In the genomic region with DNA sequence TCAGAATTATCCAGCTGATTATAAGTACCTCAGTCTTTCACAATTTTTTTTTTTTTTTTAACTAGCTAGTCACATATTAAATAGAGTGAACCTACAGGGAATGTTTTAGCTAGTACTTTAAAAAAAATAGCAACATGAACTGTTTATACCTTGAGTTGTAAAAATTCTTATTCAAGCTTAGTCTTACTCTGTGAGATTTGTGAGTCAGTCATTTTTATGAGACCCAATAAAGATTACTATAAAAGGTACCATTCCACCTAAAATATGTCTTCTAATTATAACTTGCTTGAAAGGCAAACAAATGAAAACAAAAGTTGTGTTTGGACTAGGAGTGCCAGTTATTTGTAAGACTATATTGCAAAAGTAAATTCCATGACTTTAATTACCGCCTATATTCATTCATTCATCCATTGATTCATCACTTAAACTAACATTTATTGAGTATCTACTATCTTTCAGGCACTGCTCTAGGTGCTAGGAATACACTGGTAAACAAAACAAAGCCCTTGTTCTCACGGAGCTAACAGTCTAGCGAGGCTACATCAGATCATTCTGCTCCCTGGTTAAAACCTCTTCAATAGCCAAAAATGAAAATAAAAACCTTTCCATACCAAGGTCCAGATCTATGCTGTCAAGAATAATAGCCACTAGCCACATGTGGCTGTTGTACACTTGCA, we compare ENCODE assay signal across 8 cellular contexts. TPM values are rescaled to one million over a fixed set of nuclear protein-coding genes. Genes with fewer than 3 reads are reported as not detected.
DNase-seq lines count a peak whose midpoint lies in the region; ATAC-seq and TF ChIP-seq lines count a peak whose summit lies in the region.
"Not testable (repeated sequence)": the region's sequence is repeated elsewhere in the genome, so short reads cannot be mapped to it uniquely, and the experiment has no call there.
"Had no signal": no experiment of that assay in that cellular context is flagged by ENCODE, and none has a peak within 500 bp of the region (broad histone marks: within the 10 kb centered on the region; RNA-seq: fewer than 3 reads in every experiment).

No MANE protein-coding gene starts in this region.

- H3K4me3 ChIP-seq in LNCaP clone FGC (ENCODE audit: low read depth, low read length); PC-3 (ENCODE audit: low read length); RWPE2 (ENCODE audit: severe bottlenecking); fibroblast of villous mesenchyme (ENCODE audit: low read depth, low read length); mucosa of descending colon: not testable (repeated sequence)

- H3K9ac ChIP-seq in PC-3 (ENCODE audit: low read length): not testable (repeated sequence)

- not testable (repeated sequence) for H3K9me3 ChIP-seq in PC-3 (ENCODE audit: low read length); RWPE2 (ENCODE audit: severe bottlenecking); mucosa of descending colon

- H3K79me2 ChIP-seq in PC-3 (ENCODE audit: low read length): not testable (repeated sequence)

- not testable (repeated sequence) for BruUV-seq in PC-3 (replicated peaks; lab: Mats Ljungman, UMichigan)

- not testable (repeated sequence) for H3F3A ChIP-seq in PC-3 (ENCODE audit: low read length, unreplicated experiment)

- POLR2A ChIA-PET in PC-3 (lab: Charles Lee; ENCODE audit: unreplicated experiment): not testable (repeated sequence)

- not testable (repeated sequence) for H4K20me1 ChIP-seq in PC-3 (ENCODE audit: low read length)

- not testable (repeated sequence) for H2AFZ ChIP-seq in PC-3 (ENCODE audit: low read length)

- not testable (repeated sequence) for H3K9me2 ChIP-seq in PC-3 (replicated peaks; ENCODE audit: low read length)

- H3K27me3 ChIP-seq in PC-3 (ENCODE audit: low read length); RWPE2 (ENCODE audit: insufficient read depth, poor library complexity, severe bottlenecking): not testable (repeated sequence)

- H3K4me2 ChIP-seq in PC-3 (ENCODE audit: low read length): not testable (repeated sequence)

- ATAC-seq in PC-3 (peak; percentile 92), RWPE2 (ENCODE audit: low read depth) (peak; percentile 44; the same call in 2 of the 3 replicates), mucosa of descending colon (peak; percentile 89)

- CTCF ChIA-PET in PC-3 (lab: Charles Lee): not testable (repeated sequence)

- intact Hi-C loops in PC-3 (cut with micrococcal nuclease); mucosa of descending colon (cut with DNase I, micrococcal nuclease): not testable (repeated sequence)

- H3K4me1 ChIP-seq in PC-3 (ENCODE audit: insufficient read depth, low read length); RWPE2 (ENCODE audit: insufficient read depth, poor library complexity, severe bottlenecking); mucosa of descending colon (ENCODE audit: low read depth): not testable (repeated sequence)

- H3K36me3 ChIP-seq in PC-3 (ENCODE audit: low read depth, low read length); RWPE2 (ENCODE audit: low read depth); mucosa of descending colon (ENCODE audit: low read depth): not testable (repeated sequence)

- H3K27ac ChIP-seq in PC-3 (ENCODE audit: low read length): peak overlapping the region; percentile 35; the same call in 1 of the 2 replicates
- H3K27ac ChIP-seq in RWPE2 (ENCODE audit: poor library complexity, severe bottlenecking): not testable (repeated sequence)

- TF ChIP-seq CTCF in LNCaP clone FGC (IDR thresholded peaks at IDR 0.05; ENCODE audit: control insufficient read depth, extremely low read depth, insufficient read depth); PC-3 (conservative IDR thresholded peaks at IDR 0.05; ENCODE audit: low read depth, low read length); RWPE2 (IDR thresholded peaks at IDR 0.05; ENCODE audit: poor library complexity, severe bottlenecking); fibroblast of villous mesenchyme (IDR thresholded peaks at IDR 0.05; ENCODE audit: insufficient read depth, low read depth, low read length); mucosa of descending colon (IDR thresholded peaks at IDR 0.05): not testable (repeated sequence)

- peak; percentile 2 for DNase-seq in EH (ENCODE audit: low read depth)
- DNase-seq in LNCaP clone FGC (ENCODE audit: low read depth): peak; percentile 27
- peak; percentile 32 for DNase-seq in M059J (ENCODE audit: low read depth)
- peak; percentile 64 for DNase-seq in PC-3
- DNase-seq in RWPE2 (ENCODE audit: low spot score); mucosa of descending colon: not testable (repeated sequence)
- peak; percentile 6 for DNase-seq in fibroblast of villous mesenchyme (ENCODE audit: low read depth)

RNA-seq across cellular contexts. Expression of a gene that starts 5.8 kb away (rescaled TPM):
- 9.1 and 13.3 TPM in 2 replicates for total RNA-seq in M059J (2014; rRNA removed; shearing (Covaris generic))
- 18.6 and 20.2 TPM in 2 replicates for total RNA-seq in PC-3 (2014; rRNA removed)
- 2.3 and 3.5 TPM in 2 replicates for total RNA-seq in fibroblast of villous mesenchyme
- 1 to 10 TPM in 2 of 3 donors, under 1 TPM in 1; 0.84 to 3.1 (median 2.5) TPM for total RNA-seq in mucosa of descending colon
- total RNA-seq: CD8-positive, alpha-beta T cell had no signal

RNA-seq across cellular contexts. Expression of a gene that starts 6.5 kb away (rescaled TPM):
- total RNA-seq in M059J (2014; rRNA removed; shearing (Covaris generic)): 38.8 and 69.6 TPM in 2 replicates
- 69.1 and 79.5 TPM in 2 replicates for total RNA-seq in PC-3 (2014; rRNA removed)
- 43.8 and 45.3 TPM in 2 replicates for total RNA-seq in fibroblast of villous mesenchyme
- 10 to 100 TPM; 14.7 to 39.8 (median 16.8) TPM for total RNA-seq in mucosa of descending colon
